8 cellular contexts compared by ENCODE assay signal in the genomic region with DNA sequence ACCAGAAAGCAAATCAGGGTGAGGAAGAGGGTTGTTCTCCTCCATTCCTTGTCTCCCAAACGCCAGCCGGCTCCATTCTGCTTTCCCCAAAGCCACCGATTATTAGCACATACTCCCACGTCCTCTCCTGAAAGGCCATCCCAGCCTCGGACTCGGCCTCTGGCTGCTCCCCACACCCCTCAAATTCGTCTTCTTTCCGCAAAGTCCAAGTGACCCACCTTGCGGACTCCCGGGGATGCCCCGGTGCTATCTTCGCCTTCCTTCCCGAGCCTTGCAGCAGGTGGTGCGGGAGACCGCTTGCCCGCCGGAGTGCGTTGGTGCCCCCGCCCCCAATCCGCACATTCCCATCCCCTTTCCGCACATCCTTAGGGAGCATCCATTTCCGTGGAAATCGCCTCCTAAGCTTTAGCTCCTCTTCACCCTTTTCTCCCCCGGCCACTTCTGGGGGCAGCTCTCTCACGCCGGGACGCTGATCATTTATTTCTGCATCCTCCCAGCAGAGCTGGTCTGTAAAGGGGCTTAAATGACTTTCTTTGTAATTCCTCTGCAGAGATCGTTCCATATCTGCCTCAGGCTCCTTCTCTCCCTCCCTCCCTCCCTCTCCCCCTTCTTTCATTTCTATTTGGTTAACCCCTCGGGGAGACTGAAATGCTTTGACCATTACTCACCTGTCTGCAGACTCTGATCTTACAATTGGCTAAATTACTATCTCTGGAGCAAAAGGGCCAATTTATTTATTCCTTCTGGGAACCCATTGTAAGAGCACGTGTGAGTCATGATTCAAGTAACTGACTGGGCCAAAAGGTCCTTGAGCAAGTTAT. TPM values are rescaled to one million over a fixed set of nuclear protein-coding genes. Genes with fewer than 3 reads are reported as not detected.
A peak's percentile ranks its signal among the peaks of the same experiment; 100 is the strongest.
DNase-seq lines count a peak whose midpoint lies in the region; ATAC-seq and TF ChIP-seq lines count a peak whose summit lies in the region.

No MANE protein-coding gene starts in this region.

- intact Hi-C loops in body of pancreas (cut with DNase I): no loop called here

- H3K9me3 ChIP-seq in body of pancreas: no peaks in the 10 kb centered on the region
- H3K9me3 ChIP-seq in thoracic aorta: no peaks in the 10 kb centered on the region

- H3K27ac ChIP-seq in body of pancreas (peak overlapping the region in 2 of 4 donors; percentile 46 to 68), thoracic aorta (no peak overlapping the region)

- H3K4me3 ChIP-seq in body of pancreas: peak overlapping the region; percentile 7 to 32
- H3K4me3 ChIP-seq in thoracic aorta: peak overlapping the region; percentile 55

- no peak for TF ChIP-seq POLR2A in body of pancreas (IDR thresholded peaks at IDR 0.05)

- 27 to 30% methylated on average over 30 of the region's 30 CpGs for WGBS in body of pancreas, 2 donors

- peak; percentile 45 for ATAC-seq in body of pancreas
- no peak for ATAC-seq in thoracic aorta (ENCODE audit: insufficient number of reproducible peaks, low FRiP score, low read depth)
- ATAC-seq in HG03565 (IDR thresholded peaks at IDR 0.05; ENCODE audit: unreplicated experiment): no peak

- H3K4me1 ChIP-seq in body of pancreas (peaks cover 32% of the 10 kb centered on the region), thoracic aorta (ENCODE audit: control insufficient read depth in 1 of 2, low read depth in 2 of 2) (peaks cover 0 to 21% of the 10 kb centered on the region in 2 donors)

- DNase-seq in NCI-H1417 (lab: John Stamatoyannopoulos, UW) (peak in 2 of 3 experiments; percentile 48 to 69), NCI-H1417 treated with DMSO at 0.1 percent for 48 hours (lab: John Stamatoyannopoulos, UW) (no peak), body of pancreas (no peak), kidney glomerular epithelial cell (lab: John Stamatoyannopoulos, UW) (peak; percentile 95), thoracic aorta (ENCODE audit: low spot score) (no peak), dedifferentiated amniotic fluid mesenchymal stem cell (ENCODE audit: extremely low spot score) (no peak), Kasumi-1 (lab: John Stamatoyannopoulos, UW) (no peak)

- H3K27me3 ChIP-seq in body of pancreas (no peaks in the 10 kb centered on the region), thoracic aorta (replicated peaks; ENCODE audit: insufficient read depth) (no peaks in the 10 kb centered on the region)

- no peaks in the 10 kb centered on the region for H3K36me3 ChIP-seq in body of pancreas (replicated peaks in 1 of 2; ENCODE audit: insufficient read depth in 1 of 2, low read depth in 2 of 2)
- H3K36me3 ChIP-seq in thoracic aorta: no peaks in the 10 kb centered on the region

- TF ChIP-seq CTCF in body of pancreas (IDR thresholded peaks at IDR 0.05) (no peak), thoracic aorta (IDR thresholded peaks at IDR 0.05) (no peak)

RNA-seq across cellular contexts. Expression of a gene that starts 1.2 kb away (rescaled TPM):
- 1 to 10 TPM; 1.6 to 3.1 TPM for total RNA-seq in body of pancreas
- total RNA-seq in thoracic aorta: under 1 TPM in 1 of 2 donors, not detected in 1; 0.28 TPM

Comparison
In these comparisons a context has a peak if more than half of its experiments do, and no peak if none do; other contexts are left out.
1. DNase-seq: peak in NCI-H1417 (2 of 3) and kidney glomerular epithelial cell (single experiment); none in NCI-H1417 treated with DMSO at 0.1 percent for 48 hours (single experiment), body of pancreas (0 of 4), thoracic aorta (single experiment), dedifferentiated amniotic fluid mesenchymal stem cell (single experiment) and Kasumi-1 (0 of 2).